In the genomic region with DNA sequence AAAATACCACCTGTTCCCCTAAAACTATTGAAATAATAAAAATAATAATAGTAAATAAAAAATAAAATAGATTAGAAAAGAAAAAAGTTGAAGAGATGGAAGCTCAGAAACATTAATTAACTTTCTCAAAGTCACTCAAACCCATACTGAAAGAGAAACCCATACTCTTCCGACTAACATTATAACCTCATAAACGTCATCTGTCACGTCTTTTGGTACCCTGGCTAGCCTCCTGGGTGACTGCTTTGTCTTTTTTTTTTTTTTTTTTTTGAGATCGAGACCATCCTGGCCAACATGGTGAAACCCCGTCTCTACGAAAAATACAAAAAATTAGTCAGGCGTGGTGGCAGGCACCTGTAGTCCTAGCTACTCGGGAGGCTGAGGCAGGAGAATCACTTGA, we compare ENCODE assay signal across 17 cellular contexts. TPM values are rescaled to one million over a fixed set of nuclear protein-coding genes. Genes with fewer than 3 reads are reported as not detected.
"Had no signal": no experiment of that assay in that cellular context is flagged by ENCODE, and none has a peak within 500 bp of the region (broad histone marks: within the 10 kb centered on the region; RNA-seq: fewer than 3 reads in every experiment).

No MANE protein-coding gene starts in this region.

- H3K36me3 ChIP-seq: gastrocnemius medialis, heart left ventricle, tibial nerve, uterus had no signal

- H3K4me3 ChIP-seq: gastrocnemius medialis, heart left ventricle, lung, tibial nerve, uterus had no signal

- H3K4me3 Mint-ChIP-seq: naive B cell had no signal

- ATAC-seq: gastrocnemius medialis, heart left ventricle had no signal

- H3K36me3 Mint-ChIP-seq: naive B cell had no signal

- H3K9me3 ChIP-seq: gastrocnemius medialis, tibial nerve, uterus had no signal

- DNase-seq: activated CD4-positive, alpha-beta T cell treated with anti-CD3 and anti-CD28 coated beads, Interleukin-2, amount 50 U/mL, for 4 hours; activated gamma-delta T cell treated with Interleukin-2 at 50 U/mL for 16 hours; dermis blood vessel endothelial cell; gastrocnemius medialis; heart left ventricle; naive B cell; stimulated activated CD4-positive, alpha-beta T cell treated with anti-CD3 and anti-CD28 coated beads, Interleukin-2, amount 100 ng/mL, for 24 hours; T-helper 9 cell; uterus had no signal

- H3K4me1 ChIP-seq: gastrocnemius medialis, tibial nerve, uterus had no signal

RNA-seq across cellular contexts. Expression of gene SLFN12L, which starts 7.6 kb away (rescaled TPM):
- total RNA-seq: chondrocyte, epithelial cell of proximal tubule had no signal

RNA-seq across cellular contexts. Expression of gene SLFN14, which starts 30.8 kb away (rescaled TPM):
- total RNA-seq: astrocyte, bronchial epithelial cell, chondrocyte, dermis blood vessel endothelial cell, epithelial cell of proximal tubule, gastrocnemius medialis, renal cortical epithelial cell, subcutaneous adipose tissue, tibial nerve had no signal
